In the genomic region with DNA sequence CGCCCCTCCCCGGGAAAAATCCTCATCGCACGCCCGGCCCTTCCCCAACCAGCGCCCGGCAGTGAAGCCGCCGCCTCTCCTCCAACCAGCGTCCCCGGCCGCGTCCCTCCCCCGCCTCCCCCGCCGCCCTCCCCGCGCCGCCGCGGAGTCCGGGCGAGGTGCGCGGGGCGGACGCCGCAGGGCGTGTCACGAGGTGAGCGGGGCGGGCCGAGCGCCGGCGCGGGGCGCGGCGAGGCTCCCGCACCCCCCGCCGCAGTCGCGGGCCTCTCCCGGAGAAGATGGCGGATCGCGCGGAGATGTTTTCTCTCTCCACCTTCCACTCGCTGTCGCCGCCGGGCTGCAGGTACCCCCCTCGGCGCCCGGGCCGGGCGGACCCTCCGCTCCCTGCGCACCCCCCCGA, we compare ENCODE assay signal across 8 cellular contexts. TPM values are rescaled to one million over a fixed set of nuclear protein-coding genes. Genes with fewer than 3 reads are reported as not detected.
DNase-seq lines count a peak whose midpoint lies in the region; ATAC-seq and TF ChIP-seq lines count a peak whose summit lies in the region.

MAPK8IP2 (plus strand) TSS at position 253 of the 400 bp plus-strand sequence; CDS start at position 279, 26 bp downstream.

- peaks cover 39% of the 10 kb centered on the region for H3K27me3 ChIP-seq in skeletal muscle satellite cell (ENCODE audit: control insufficient read depth, insufficient read depth, low read length)

- no peak within 1 kb of the TSS for H3K9ac ChIP-seq in skeletal muscle satellite cell (ENCODE audit: low read depth, low read length)

- TF ChIP-seq CTCF in glutamatergic neuron (IDR thresholded peaks at IDR 0.05; ENCODE audit: partially characterized antibody, unreplicated experiment) = no peak

- peak within 1 kb of the TSS; percentile 80 for H3K4me3 Mint-ChIP-seq in T-helper 17 cell
- H3K4me3 Mint-ChIP-seq in glutamatergic neuron (ENCODE audit: unreplicated experiment) = peak within 1 kb of the TSS; percentile 94

- H3K27ac Mint-ChIP-seq in T-helper 17 cell = no peak within 1 kb of the TSS
- peak within 1 kb of the TSS; percentile 80 for H3K27ac Mint-ChIP-seq in glutamatergic neuron (ENCODE audit: unreplicated experiment)

- H3K4me1 Mint-ChIP-seq in T-helper 17 cell = peaks cover 7% of the 10 kb centered on the region
- peaks cover 17% of the 10 kb centered on the region for H3K4me1 Mint-ChIP-seq in glutamatergic neuron (ENCODE audit: low read depth, unreplicated experiment)

- H3K27me3 Mint-ChIP-seq in T-helper 17 cell (peaks cover 33% of the 10 kb centered on the region), glutamatergic neuron (ENCODE audit: unreplicated experiment) (peaks cover 19% of the 10 kb centered on the region)

- peak; percentile 36 to 50 for ATAC-seq in activated CD4-positive, CD25-positive, alpha-beta regulatory T cell treated with anti-CD3 and anti-CD28 coated beads, Interleukin-2, amount 50 U/mL, for 24 hours
- ATAC-seq in T-helper 17 cell (peak; percentile 48), GM19452 (IDR thresholded peaks at IDR 0.05; ENCODE audit: unreplicated experiment) (no peak), GM18517 (IDR thresholded peaks at IDR 0.05; ENCODE audit: unreplicated experiment) (no peak)

- peak within 1 kb of the TSS; percentile 67 for H3K4me2 ChIP-seq in skeletal muscle satellite cell (ENCODE audit: low read length)

- H3K9me3 ChIP-seq in T-helper 17 cell (ENCODE audit: control insufficient read depth, low read length, poor library complexity, severe bottlenecking) (no peaks in the 10 kb centered on the region), skeletal muscle satellite cell (replicated peaks; ENCODE audit: low read length) (no peaks in the 10 kb centered on the region)

- DNase-seq in activated CD4-positive, CD25-positive, alpha-beta regulatory T cell (lab: John Stamatoyannopoulos, UW) = no peak
- no peak for DNase-seq in T-helper 17 cell
- peak; percentile 74 for DNase-seq in glutamatergic neuron
- no peak for DNase-seq in erythroblast (lab: John Stamatoyannopoulos, UW)

- H3K9me3 Mint-ChIP-seq in glutamatergic neuron (ENCODE audit: unreplicated experiment) = peaks cover 15% of the 10 kb centered on the region

- no peaks in the 10 kb centered on the region for H3K4me1 ChIP-seq in skeletal muscle satellite cell (ENCODE audit: control insufficient read depth, insufficient read depth, low read length)

- H3K36me3 ChIP-seq in skeletal muscle satellite cell (ENCODE audit: insufficient read depth, low read length) = no peaks in the 10 kb centered on the region

- no peak for TF ChIP-seq POLR2A in erythroblast (IDR thresholded peaks at IDR 0.05; ENCODE audit: low read length)

- peaks cover 8% of the 10 kb centered on the region for H3K36me3 Mint-ChIP-seq in T-helper 17 cell (ENCODE audit: low read depth)
- peaks cover 20% of the 10 kb centered on the region for H3K36me3 Mint-ChIP-seq in glutamatergic neuron (ENCODE audit: unreplicated experiment)

- no peak within 1 kb of the TSS for H3K4me3 ChIP-seq in skeletal muscle satellite cell (ENCODE audit: low read length)

RNA-seq across cellular contexts. Expression of gene MAPK8IP2, which starts in this region (rescaled TPM):
- total RNA-seq in T-helper 17 cell (under 1 TPM; 0.08 to 0.17 TPM), glutamatergic neuron (ENCODE audit: unreplicated experiment) (143 TPM)
- 0.25 TPM in 1 of 2 replicates, not detected in the other for total RNA-seq in skeletal muscle satellite cell (2012; rRNA removed)

Comparison
In these comparisons a context has a peak if more than half of its experiments do, and no peak if none do; other contexts are left out.
1. RNA of gene MAPK8IP2 (total RNA-seq): 143 TPM in glutamatergic neuron (single experiment); 0.08 to 0.17 TPM in T-helper 17 cell; every median in the first group is over 100 times any median in the second.
2. Peak in ATAC-seq in T-helper 17 cell; RNA of the gene not detected or under 1 TPM.
3. ATAC-seq: peak in activated CD4-positive, CD25-positive, alpha-beta regulatory T cell treated with anti-CD3 and anti-CD28 coated beads, Interleukin-2, amount 50 U/mL, for 24 hours (2 of 2); none in GM19452 (single experiment) and GM18517 (single experiment).